In genomic region chr17:43517615-43518386, GRCh38 we compare ENCODE assay signal across 1 cellular context.
A peak's percentile ranks its signal among the peaks of the same experiment; 100 is the strongest.
TF ChIP-seq lines count a peak whose summit lies in the region.

No MANE protein-coding gene starts in this region.

TF ChIP-seq in HEK293, 187 proteins besides CTCF, POLR2A, EP300 and RAD21 (continued from another document):
- TF ChIP-seq, protein P1, sequence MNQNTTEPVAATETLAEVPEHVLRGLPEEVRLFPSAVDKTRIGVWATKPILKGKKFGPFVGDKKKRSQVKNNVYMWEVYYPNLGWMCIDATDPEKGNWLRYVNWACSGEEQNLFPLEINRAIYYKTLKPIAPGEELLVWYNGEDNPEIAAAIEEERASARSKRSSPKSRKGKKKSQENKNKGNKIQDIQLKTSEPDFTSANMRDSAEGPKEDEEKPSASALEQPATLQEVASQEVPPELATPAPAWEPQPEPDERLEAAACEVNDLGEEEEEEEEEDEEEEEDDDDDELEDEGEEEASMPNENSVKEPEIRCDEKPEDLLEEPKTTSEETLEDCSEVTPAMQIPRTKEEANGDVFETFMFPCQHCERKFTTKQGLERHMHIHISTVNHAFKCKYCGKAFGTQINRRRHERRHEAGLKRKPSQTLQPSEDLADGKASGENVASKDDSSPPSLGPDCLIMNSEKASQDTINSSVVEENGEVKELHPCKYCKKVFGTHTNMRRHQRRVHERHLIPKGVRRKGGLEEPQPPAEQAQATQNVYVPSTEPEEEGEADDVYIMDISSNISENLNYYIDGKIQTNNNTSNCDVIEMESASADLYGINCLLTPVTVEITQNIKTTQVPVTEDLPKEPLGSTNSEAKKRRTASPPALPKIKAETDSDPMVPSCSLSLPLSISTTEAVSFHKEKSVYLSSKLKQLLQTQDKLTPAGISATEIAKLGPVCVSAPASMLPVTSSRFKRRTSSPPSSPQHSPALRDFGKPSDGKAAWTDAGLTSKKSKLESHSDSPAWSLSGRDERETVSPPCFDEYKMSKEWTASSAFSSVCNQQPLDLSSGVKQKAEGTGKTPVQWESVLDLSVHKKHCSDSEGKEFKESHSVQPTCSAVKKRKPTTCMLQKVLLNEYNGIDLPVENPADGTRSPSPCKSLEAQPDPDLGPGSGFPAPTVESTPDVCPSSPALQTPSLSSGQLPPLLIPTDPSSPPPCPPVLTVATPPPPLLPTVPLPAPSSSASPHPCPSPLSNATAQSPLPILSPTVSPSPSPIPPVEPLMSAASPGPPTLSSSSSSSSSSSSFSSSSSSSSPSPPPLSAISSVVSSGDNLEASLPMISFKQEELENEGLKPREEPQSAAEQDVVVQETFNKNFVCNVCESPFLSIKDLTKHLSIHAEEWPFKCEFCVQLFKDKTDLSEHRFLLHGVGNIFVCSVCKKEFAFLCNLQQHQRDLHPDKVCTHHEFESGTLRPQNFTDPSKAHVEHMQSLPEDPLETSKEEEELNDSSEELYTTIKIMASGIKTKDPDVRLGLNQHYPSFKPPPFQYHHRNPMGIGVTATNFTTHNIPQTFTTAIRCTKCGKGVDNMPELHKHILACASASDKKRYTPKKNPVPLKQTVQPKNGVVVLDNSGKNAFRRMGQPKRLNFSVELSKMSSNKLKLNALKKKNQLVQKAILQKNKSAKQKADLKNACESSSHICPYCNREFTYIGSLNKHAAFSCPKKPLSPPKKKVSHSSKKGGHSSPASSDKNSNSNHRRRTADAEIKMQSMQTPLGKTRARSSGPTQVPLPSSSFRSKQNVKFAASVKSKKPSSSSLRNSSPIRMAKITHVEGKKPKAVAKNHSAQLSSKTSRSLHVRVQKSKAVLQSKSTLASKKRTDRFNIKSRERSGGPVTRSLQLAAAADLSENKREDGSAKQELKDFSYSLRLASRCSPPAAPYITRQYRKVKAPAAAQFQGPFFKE (tag by site-specific recombination; IDR thresholded peaks at IDR 0.05; ENCODE audit: borderline replicate concordance): no peak
- peak; percentile 57; the same call in 1 of the 2 replicates for TF ChIP-seq ZBTB20 (tag by site-specific recombination; IDR thresholded peaks at IDR 0.05)
- no peak for TF ChIP-seq MYNN (tag by site-specific recombination; IDR thresholded peaks at IDR 0.05; ENCODE audit: borderline replicate concordance)
- TF ChIP-seq, protein P2, sequence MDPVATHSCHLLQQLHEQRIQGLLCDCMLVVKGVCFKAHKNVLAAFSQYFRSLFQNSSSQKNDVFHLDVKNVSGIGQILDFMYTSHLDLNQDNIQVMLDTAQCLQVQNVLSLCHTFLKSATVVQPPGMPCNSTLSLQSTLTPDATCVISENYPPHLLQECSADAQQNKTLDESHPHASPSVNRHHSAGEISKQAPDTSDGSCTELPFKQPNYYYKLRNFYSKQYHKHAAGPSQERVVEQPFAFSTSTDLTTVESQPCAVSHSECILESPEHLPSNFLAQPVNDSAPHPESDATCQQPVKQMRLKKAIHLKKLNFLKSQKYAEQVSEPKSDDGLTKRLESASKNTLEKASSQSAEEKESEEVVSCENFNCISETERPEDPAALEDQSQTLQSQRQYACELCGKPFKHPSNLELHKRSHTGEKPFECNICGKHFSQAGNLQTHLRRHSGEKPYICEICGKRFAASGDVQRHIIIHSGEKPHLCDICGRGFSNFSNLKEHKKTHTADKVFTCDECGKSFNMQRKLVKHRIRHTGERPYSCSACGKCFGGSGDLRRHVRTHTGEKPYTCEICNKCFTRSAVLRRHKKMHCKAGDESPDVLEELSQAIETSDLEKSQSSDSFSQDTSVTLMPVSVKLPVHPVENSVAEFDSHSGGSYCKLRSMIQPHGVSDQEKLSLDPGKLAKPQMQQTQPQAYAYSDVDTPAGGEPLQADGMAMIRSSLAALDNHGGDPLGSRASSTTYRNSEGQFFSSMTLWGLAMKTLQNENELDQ (tag by site-specific recombination; IDR thresholded peaks at IDR 0.05; ENCODE audit: low read depth): no peak
- TF ChIP-seq, protein P3, sequence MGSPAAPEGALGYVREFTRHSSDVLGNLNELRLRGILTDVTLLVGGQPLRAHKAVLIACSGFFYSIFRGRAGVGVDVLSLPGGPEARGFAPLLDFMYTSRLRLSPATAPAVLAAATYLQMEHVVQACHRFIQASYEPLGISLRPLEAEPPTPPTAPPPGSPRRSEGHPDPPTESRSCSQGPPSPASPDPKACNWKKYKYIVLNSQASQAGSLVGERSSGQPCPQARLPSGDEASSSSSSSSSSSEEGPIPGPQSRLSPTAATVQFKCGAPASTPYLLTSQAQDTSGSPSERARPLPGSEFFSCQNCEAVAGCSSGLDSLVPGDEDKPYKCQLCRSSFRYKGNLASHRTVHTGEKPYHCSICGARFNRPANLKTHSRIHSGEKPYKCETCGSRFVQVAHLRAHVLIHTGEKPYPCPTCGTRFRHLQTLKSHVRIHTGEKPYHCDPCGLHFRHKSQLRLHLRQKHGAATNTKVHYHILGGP (tag by site-specific recombination; IDR thresholded peaks at IDR 0.05): peak; percentile 80
- peak; percentile 93 for TF ChIP-seq ZNF843 (tag by site-specific recombination; IDR thresholded peaks at IDR 0.05)
